1 cellular context compared by ENCODE assay signal in the genomic region with DNA sequence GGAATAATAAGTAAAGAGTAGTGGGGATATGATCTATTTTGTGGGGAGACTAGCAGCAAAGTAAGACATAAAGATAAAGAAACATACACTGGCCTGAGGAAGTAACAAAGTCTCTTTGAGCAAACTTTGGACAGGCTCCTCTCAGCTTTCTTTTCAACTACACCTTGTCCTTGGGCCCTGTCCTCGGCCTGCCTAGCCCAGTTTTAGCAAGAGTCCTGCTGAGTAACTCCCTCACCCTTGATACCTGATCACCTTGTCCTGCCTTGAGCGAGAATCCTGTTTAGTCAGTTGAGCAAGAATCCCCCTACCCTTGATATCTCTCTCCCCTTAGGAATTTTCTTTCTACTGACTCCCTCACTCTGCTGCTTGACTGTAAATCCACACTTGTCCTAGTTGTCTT.
TF ChIP-seq lines count a peak whose summit lies in the region.

No MANE protein-coding gene starts in this region.

TF ChIP-seq in WTC11, 78 proteins besides CTCF, POLR2A, EP300 and RAD21 (continued from another document):
- no peak for TF ChIP-seq ZNF416 (CRISPR knock-in tag; IDR thresholded peaks at IDR 0.05)
- TF ChIP-seq, protein P1, sequence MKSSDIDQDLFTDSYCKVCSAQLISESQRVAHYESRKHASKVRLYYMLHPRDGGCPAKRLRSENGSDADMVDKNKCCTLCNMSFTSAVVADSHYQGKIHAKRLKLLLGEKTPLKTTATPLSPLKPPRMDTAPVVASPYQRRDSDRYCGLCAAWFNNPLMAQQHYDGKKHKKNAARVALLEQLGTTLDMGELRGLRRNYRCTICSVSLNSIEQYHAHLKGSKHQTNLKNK (CRISPR knock-in tag; IDR thresholded peaks at IDR 0.05), result no peak
- TF ChIP-seq ATF1 (CRISPR knock-in tag; IDR thresholded peaks at IDR 0.05), result no peak
- TF ChIP-seq ELF4 (CRISPR knock-in tag; IDR thresholded peaks at IDR 0.05; ENCODE audit: low read depth), result no peak
- TF ChIP-seq FOXJ3 (CRISPR knock-in tag; IDR thresholded peaks at IDR 0.05; ENCODE audit: borderline replicate concordance), result no peak
- no peak for TF ChIP-seq PRRX2 (CRISPR knock-in tag; IDR thresholded peaks at IDR 0.05)
- TF ChIP-seq, protein P2, sequence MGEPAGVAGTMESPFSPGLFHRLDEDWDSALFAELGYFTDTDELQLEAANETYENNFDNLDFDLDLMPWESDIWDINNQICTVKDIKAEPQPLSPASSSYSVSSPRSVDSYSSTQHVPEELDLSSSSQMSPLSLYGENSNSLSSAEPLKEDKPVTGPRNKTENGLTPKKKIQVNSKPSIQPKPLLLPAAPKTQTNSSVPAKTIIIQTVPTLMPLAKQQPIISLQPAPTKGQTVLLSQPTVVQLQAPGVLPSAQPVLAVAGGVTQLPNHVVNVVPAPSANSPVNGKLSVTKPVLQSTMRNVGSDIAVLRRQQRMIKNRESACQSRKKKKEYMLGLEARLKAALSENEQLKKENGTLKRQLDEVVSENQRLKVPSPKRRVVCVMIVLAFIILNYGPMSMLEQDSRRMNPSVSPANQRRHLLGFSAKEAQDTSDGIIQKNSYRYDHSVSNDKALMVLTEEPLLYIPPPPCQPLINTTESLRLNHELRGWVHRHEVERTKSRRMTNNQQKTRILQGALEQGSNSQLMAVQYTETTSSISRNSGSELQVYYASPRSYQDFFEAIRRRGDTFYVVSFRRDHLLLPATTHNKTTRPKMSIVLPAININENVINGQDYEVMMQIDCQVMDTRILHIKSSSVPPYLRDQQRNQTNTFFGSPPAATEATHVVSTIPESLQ (CRISPR knock-in tag; IDR thresholded peaks at IDR 0.05), result no peak
- no peak for TF ChIP-seq JUN (CRISPR knock-in tag; IDR thresholded peaks at IDR 0.05)
